In the genomic region with DNA sequence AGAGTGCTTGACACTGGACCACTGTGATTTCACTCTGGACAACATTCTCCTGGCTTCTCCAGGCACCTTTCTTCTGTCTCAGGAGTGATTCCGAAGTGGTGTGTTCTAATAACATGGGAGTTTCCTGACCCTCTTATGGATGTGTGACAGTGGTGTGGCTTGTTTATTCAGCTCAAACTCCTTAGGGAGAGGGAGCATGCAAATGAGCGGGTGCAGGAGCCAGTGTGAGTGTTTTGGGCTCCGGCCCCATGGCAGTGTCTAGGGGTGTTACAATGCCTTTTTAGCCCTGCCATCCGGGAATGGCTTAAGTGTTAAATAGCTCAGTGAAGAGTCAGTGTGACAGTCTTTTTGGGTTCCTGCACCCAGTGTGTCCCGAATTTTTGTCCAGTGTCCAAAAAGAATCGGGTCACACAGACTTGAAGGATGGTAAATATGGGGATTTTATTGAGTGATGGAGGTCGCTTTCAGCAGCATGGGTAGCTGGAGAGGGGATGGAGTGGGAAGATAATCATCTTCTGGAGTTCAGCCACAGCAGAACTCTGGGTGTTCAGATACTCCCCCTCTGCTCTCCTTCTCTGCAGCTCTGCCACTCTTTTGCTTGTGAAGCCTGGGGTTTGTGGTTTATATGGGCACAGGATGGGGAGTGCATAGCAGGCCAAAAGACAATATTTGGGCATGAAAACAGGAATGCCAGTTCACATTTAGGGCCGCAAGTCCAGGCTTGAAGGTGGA, we compare ENCODE assay signal across 19 cellular contexts.
A peak's percentile ranks its signal among the peaks of the same experiment; 100 is the strongest.
DNase-seq lines count a peak whose midpoint lies in the region; ATAC-seq, FAIRE-seq and TF ChIP-seq lines count a peak whose summit lies in the region.
"Had no signal": no experiment of that assay in that cellular context is flagged by ENCODE, and none has a peak within 500 bp of the region (broad histone marks: within the 10 kb centered on the region; RNA-seq: fewer than 3 reads in every experiment).

No MANE protein-coding gene starts in this region.

- no peak for ATAC-seq in heart right ventricle
- no peak for ATAC-seq in GM18498 (IDR thresholded peaks at IDR 0.05; ENCODE audit: unreplicated experiment)
- ATAC-seq: Panc1 had no signal

- no peaks in the 10 kb centered on the region for H3K36me3 Mint-ChIP-seq in nephron progenitor cell (ENCODE audit: low read depth)

- peak overlapping the region; percentile 9 to 82 for H3K27ac ChIP-seq in right atrium auricular region
- H3K27ac ChIP-seq in heart right ventricle, result no peak overlapping the region
- H3K27ac ChIP-seq in kidney (ENCODE audit: low read depth in 2 of 2, low read length in 2 of 2), result no peak overlapping the region
- H3K27ac ChIP-seq in ascending aorta, result no peak overlapping the region

- no peaks in the 10 kb centered on the region for H3K9me3 Mint-ChIP-seq in nephron progenitor cell

- no peaks in the 10 kb centered on the region for H3K27me3 Mint-ChIP-seq in nephron progenitor cell (ENCODE audit: low read depth, poor library complexity)

- DNase-seq in right atrium auricular region (ENCODE audit: low spot score), result no peak
- DNase-seq in heart right ventricle, result no peak
- DNase-seq in bronchial epithelial cell (ENCODE audit: low read depth), result peak; percentile 8
- no peak for DNase-seq in nephron progenitor cell
- DNase-seq in kidney, result no peak
- DNase-seq in amygdala (lab: John Stamatoyannopoulos, UW), result no peak
- DNase-seq in ascending aorta (ENCODE audit: low spot score in 2 of 2), result no peak
- DNase-seq: C1 segment of cervical spinal cord, DMS153, KG1, MG63, NCI-H1092 treated with DMSO at 0.1 percent for 48 hours, NCI-H1694 treated with DMSO at 0.1 percent for 48 hours, NCI-H446, NCI-H82, Right ventricle myocardium superior had no signal

- H3K27me3 ChIP-seq in right atrium auricular region (no peaks in the 10 kb centered on the region), heart right ventricle (no peaks in the 10 kb centered on the region), bronchial epithelial cell (ENCODE audit: control insufficient read depth, insufficient read depth, low read length) (no peaks in the 10 kb centered on the region), ascending aorta (no peaks in the 10 kb centered on the region)
- H3K27me3 ChIP-seq: MG63 had no signal

- no peaks in the 10 kb centered on the region for H3K36me3 ChIP-seq in right atrium auricular region
- H3K36me3 ChIP-seq in heart right ventricle, result no peaks in the 10 kb centered on the region
- H3K36me3 ChIP-seq in bronchial epithelial cell (ENCODE audit: control insufficient read depth, insufficient read depth, low read length), result no peaks in the 10 kb centered on the region
- H3K36me3 ChIP-seq in kidney (ENCODE audit: control insufficient read depth in 1 of 2, insufficient read depth in 2 of 2, low read length in 2 of 2), result no peaks in the 10 kb centered on the region
- H3K36me3 ChIP-seq in ascending aorta, result no peaks in the 10 kb centered on the region
- H3K36me3 ChIP-seq: MG63 had no signal

- no peak overlapping the region for H3K4me3 Mint-ChIP-seq in nephron progenitor cell

- no peak overlapping the region for H3K9ac ChIP-seq in kidney (ENCODE audit: low read length in 2 of 2)

- H3K27ac Mint-ChIP-seq in nephron progenitor cell, result peak overlapping the region; percentile 4

- TF ChIP-seq CTCF in right atrium auricular region (IDR thresholded peaks at IDR 0.05) (no peak), heart right ventricle (IDR thresholded peaks at IDR 0.05) (no peak), bronchial epithelial cell (IDR thresholded peaks at IDR 0.05; ENCODE audit: insufficient read depth, low read length, severe bottlenecking) (no peak), nephron progenitor cell (IDR thresholded peaks at IDR 0.05) (no peak), kidney (IDR thresholded peaks at IDR 0.05; ENCODE audit: borderline replicate concordance, extremely low read depth, insufficient read depth) (no peak), ascending aorta (IDR thresholded peaks at IDR 0.05) (no peak)

- peak; percentile 50 for FAIRE-seq in bronchial epithelial cell (lab: Jason Lieb, UNC)
- no peak for FAIRE-seq in kidney (lab: Jason Lieb, UNC)
- FAIRE-seq: A204.1 had no signal

- peaks cover 6% of the 10 kb centered on the region for H3K4me1 Mint-ChIP-seq in nephron progenitor cell

- intact Hi-C loops in heart right ventricle (cut with DNase I), result no loop called here
- intact Hi-C loops in kidney (cut with DNase I), result no loop called here
- intact Hi-C loops in ascending aorta (cut with DNase I), result no loop called here

- H3K4me1 ChIP-seq in right atrium auricular region (no peaks in the 10 kb centered on the region), heart right ventricle (no peaks in the 10 kb centered on the region), kidney (ENCODE audit: control insufficient read depth in 1 of 2, insufficient read depth in 1 of 2, low read depth in 1 of 2, low read length in 2 of 2) (no peaks in the 10 kb centered on the region), ascending aorta (no peaks in the 10 kb centered on the region)

- WGBS in heart right ventricle, 2 donors, result 82 to 83% methylated on average over 8 of the region's 8 CpGs

- H3K9me3 ChIP-seq in right atrium auricular region, result no peaks in the 10 kb centered on the region
- H3K9me3 ChIP-seq in heart right ventricle, result no peaks in the 10 kb centered on the region
- no peaks in the 10 kb centered on the region for H3K9me3 ChIP-seq in kidney (ENCODE audit: control insufficient read depth in 1 of 2, low read length in 2 of 2)
- H3K9me3 ChIP-seq in ascending aorta, result no peaks in the 10 kb centered on the region
- H3K9me3 ChIP-seq: MG63 had no signal

- H3K4me3 ChIP-seq in right atrium auricular region, result no peak overlapping the region
- H3K4me3 ChIP-seq in heart right ventricle, result no peak overlapping the region
- H3K4me3 ChIP-seq in bronchial epithelial cell (ENCODE audit: low read depth, low read length), result no peak overlapping the region
- H3K4me3 ChIP-seq in kidney (ENCODE audit: low read length in 2 of 2), result no peak overlapping the region
- no peak overlapping the region for H3K4me3 ChIP-seq in ascending aorta
- H3K4me3 ChIP-seq: MG63 had no signal

Comparison
In these comparisons a context has a peak if more than half of its experiments do, and no peak if none do; other contexts are left out.
1. H3K27ac ChIP-seq: peak in right atrium auricular region (2 of 2); none in heart right ventricle (0 of 10), kidney (0 of 2) and ascending aorta (0 of 2).